Comparison of ENCODE assay signal across 36 cellular contexts in the genomic region with DNA sequence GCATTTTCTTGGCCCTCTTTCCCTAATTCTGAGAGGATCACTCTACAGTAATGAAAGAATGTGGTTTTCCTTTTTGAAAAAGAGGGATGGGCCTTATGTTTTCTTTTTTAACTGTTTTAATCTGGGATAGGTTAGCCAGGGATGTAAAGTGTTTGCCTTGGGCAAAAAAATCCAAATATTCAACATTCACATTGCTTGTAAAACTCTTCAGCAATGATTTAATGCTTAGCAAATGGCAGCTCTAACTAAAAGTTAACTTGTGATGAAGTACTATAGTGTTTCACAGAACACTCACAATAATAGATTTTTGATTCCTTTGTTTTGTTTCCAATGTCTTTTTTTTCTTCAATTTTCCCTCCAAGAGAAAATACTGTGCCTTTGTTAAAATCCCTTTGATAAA.
"Had no signal": no experiment of that assay in that cellular context is flagged by ENCODE, and none has a peak within 500 bp of the region (broad histone marks: within the 10 kb centered on the region; RNA-seq: fewer than 3 reads in every experiment).

No MANE protein-coding gene starts in this region.

- H3K4me3 ChIP-seq: K562, Peyer's patch had no signal

- ATAC-seq: activated naive CD8-positive, alpha-beta T cell treated with anti-CD3 and anti-CD28 coated beads, Interleukin-2, amount 50 U/mL, for 24 hours; activated T-cell treated with anti-CD3 and anti-CD28 coated beads, Interleukin-2, amount 50 U/mL, for 4 hours; K562; PC-3; Right ventricle myocardium inferior had no signal

- H3K4me3 Mint-ChIP-seq: activated B cell treated with CpG ODN at 0.5 μM for 24 hours; activated CD4-positive, alpha-beta memory T cell treated with anti-CD3 and anti-CD28 coated beads for 36 hours; activated naive CD4-positive, alpha-beta T cell treated with anti-CD3 and anti-CD28 coated beads, Interleukin-2, amount 10 ng/mL, durations not matched to agents 7 days and 5 days; activated naive CD8-positive, alpha-beta T cell; activated naive CD8-positive, alpha-beta T cell treated with anti-CD3 and anti-CD28 coated beads, Interleukin-2, amount 50 U/mL, for 24 hours; activated T-cell treated with anti-CD3 and anti-CD28 coated beads, Interleukin-2, amount 50 U/mL, for 4 hours; activated T-helper 1 cell treated with anti-CD3 and anti-CD28 coated beads, Interleukin-12 subunit alpha, Interleukin-12 subunit beta, Interleukin-2, Interleukin-4 antibody, amounts not matched to agents 30 ng/mL and 10 ng/mL and 1 ng/mL, durations not matched to agents 14 hours and 24 hours and 36 hours; brain had no signal

- H3K4me1 Mint-ChIP-seq: activated B cell treated with CpG ODN at 0.5 μM for 24 hours; activated naive CD4-positive, alpha-beta T cell treated with anti-CD3 and anti-CD28 coated beads, Interleukin-2, amount 10 ng/mL, durations not matched to agents 7 days and 5 days; activated naive CD8-positive, alpha-beta T cell treated with anti-CD3 and anti-CD28 coated beads, Interleukin-2, amount 50 U/mL, for 24 hours had no signal

- H3K9me3 ChIP-seq: Peyer's patch had no signal

- H3K27ac ChIP-seq: Peyer's patch, VCaP had no signal

- H3K4me1 ChIP-seq: Peyer's patch had no signal

- H3K27me3 Mint-ChIP-seq: activated B cell treated with CpG ODN at 0.5 μM for 24 hours; activated CD4-positive, alpha-beta memory T cell treated with anti-CD3 and anti-CD28 coated beads for 36 hours; activated naive CD4-positive, alpha-beta T cell treated with anti-CD3 and anti-CD28 coated beads, Interleukin-2, amount 10 ng/mL, durations not matched to agents 7 days and 5 days; activated naive CD8-positive, alpha-beta T cell; activated naive CD8-positive, alpha-beta T cell treated with anti-CD3 and anti-CD28 coated beads, Interleukin-2, amount 50 U/mL, for 24 hours; brain had no signal

- H3K36me3 Mint-ChIP-seq: activated CD4-positive, alpha-beta memory T cell treated with anti-CD3 and anti-CD28 coated beads for 36 hours; activated naive CD4-positive, alpha-beta T cell treated with anti-CD3 and anti-CD28 coated beads, Interleukin-2, amount 10 ng/mL, durations not matched to agents 7 days and 5 days; activated naive CD8-positive, alpha-beta T cell; brain had no signal

- H3K9me3 Mint-ChIP-seq: activated CD4-positive, alpha-beta memory T cell treated with anti-CD3 and anti-CD28 coated beads for 36 hours; activated naive CD4-positive, alpha-beta T cell treated with anti-CD3 and anti-CD28 coated beads, Interleukin-2, amount 10 ng/mL, durations not matched to agents 7 days and 5 days; activated naive CD8-positive, alpha-beta T cell treated with anti-CD3 and anti-CD28 coated beads, Interleukin-2, amount 50 U/mL, for 24 hours; activated T-cell treated with anti-CD3 and anti-CD28 coated beads, Interleukin-2, amount 50 U/mL, for 4 hours; activated T-helper 1 cell treated with anti-CD3 and anti-CD28 coated beads, Interleukin-12 subunit alpha, Interleukin-12 subunit beta, Interleukin-2, Interleukin-4 antibody, amounts not matched to agents 30 ng/mL and 10 ng/mL and 1 ng/mL, durations not matched to agents 14 hours and 24 hours and 36 hours; brain had no signal

- DNase-seq: activated B cell treated with CpG ODN at 0.5 μM for 24 hours; activated CD4-positive, alpha-beta memory T cell treated with anti-CD3 and anti-CD28 coated beads for 36 hours; activated CD4-positive, alpha-beta T cell treated with anti-CD3 and anti-CD28 coated beads for 4 hours; activated CD4-positive, alpha-beta T cell treated with anti-CD3 and anti-CD28 coated beads, Interleukin-2, amount 50 U/mL, for 1 hour; activated CD4-positive, CD25-positive, alpha-beta regulatory T cell treated with anti-CD3 and anti-CD28 coated beads, Interleukin-2, amount 50 U/mL, for 72 hours; activated CD8-positive, alpha-beta memory T cell treated with anti-CD3 and anti-CD28 coated beads, Interleukin-2, amount 50 U/mL, for 4 hours; activated effector memory CD4-positive, alpha-beta T cell treated with Interleukin-2 at 50 U/mL for 16 hours; activated naive CD4-positive, alpha-beta T cell treated with anti-CD3 and anti-CD28 coated beads, Interleukin-2, amount 10 ng/mL, durations not matched to agents 7 days and 5 days; activated naive CD8-positive, alpha-beta T cell treated with anti-CD3 and anti-CD28 coated beads, Interleukin-2, amount 50 U/mL, for 24 hours; activated T-cell treated with anti-CD3 and anti-CD28 coated beads for 4 hours; activated T-cell treated with anti-CD3 and anti-CD28 coated beads, Interleukin-2, amount 50 U/mL, for 4 hours; anterior cingulate cortex; caudate nucleus; NCI-H1048; NCI-H1105 treated with DMSO at 0.1 percent for 48 hours; NCI-H1436; NCI-H1694; NCI-H1930; NCI-H2081 treated with DMSO at 0.1 percent for 48 hours; NCI-H345; NCI-H524 treated with DMSO at 0.1 percent for 48 hours; NK-92 treated with Interleukin-12 subunit alpha and Interleukin-12 subunit beta, amount 100 ng/mL, for 24 hours; PC-3; Peyer's patch; RPMI8226; SIG-M5; SW 1271; T-helper 1 cell; T-helper 2 cell; T-helper 9 cell had no signal

- H3K27me3 ChIP-seq: Peyer's patch had no signal

- H3K27ac Mint-ChIP-seq: activated B cell treated with CpG ODN at 0.5 μM for 24 hours; activated CD4-positive, alpha-beta memory T cell treated with anti-CD3 and anti-CD28 coated beads for 36 hours; activated naive CD4-positive, alpha-beta T cell treated with anti-CD3 and anti-CD28 coated beads, Interleukin-2, amount 10 ng/mL, durations not matched to agents 7 days and 5 days; activated naive CD8-positive, alpha-beta T cell; activated naive CD8-positive, alpha-beta T cell treated with anti-CD3 and anti-CD28 coated beads, Interleukin-2, amount 50 U/mL, for 24 hours; activated T-helper 1 cell treated with anti-CD3 and anti-CD28 coated beads, Interleukin-12 subunit alpha, Interleukin-12 subunit beta, Interleukin-2, Interleukin-4 antibody, amounts not matched to agents 30 ng/mL and 10 ng/mL and 1 ng/mL, durations not matched to agents 14 hours and 24 hours and 36 hours had no signal

- H3K36me3 ChIP-seq: Peyer's patch had no signal
